ENCODE assay signal across 28 cellular contexts in genomic region chr13:51639171-51639570, GRCh38. TPM values are rescaled to one million over a fixed set of nuclear protein-coding genes. Genes with fewer than 3 reads are reported as not detected.
DNase-seq lines count a peak whose midpoint lies in the region; ATAC-seq and TF ChIP-seq lines count a peak whose summit lies in the region.
"Had no signal": no experiment of that assay in that cellular context is flagged by ENCODE, and none has a peak within 500 bp of the region (broad histone marks: within the 10 kb centered on the region; RNA-seq: fewer than 3 reads in every experiment).

No MANE protein-coding gene starts in this region.

- DNase-seq in SK-N-SH (no peak), endodermal cell (no peak), mesenchymal stem cell (no peak), hepatic stellate cell (ENCODE audit: low spot score) (no peak), H4 (ENCODE audit: low spot score) (no peak), COLO668 (lab: John Stamatoyannopoulos, UW; ENCODE audit: unreplicated experiment) (no peak)
- DNase-seq in stimulated activated naive CD4-positive, alpha-beta T cell treated with Interleukin-2 at 50 U/mL for 16 hours (lab: John Stamatoyannopoulos, UW), result no peak
- DNase-seq: activated CD8-positive, alpha-beta T cell treated with anti-CD3 and anti-CD28 coated beads, Interleukin-2, amount 10 ng/mL, durations not matched to agents 7 days and 5 days; activated gamma-delta T cell treated with Interleukin-2 at 50 U/mL for 16 hours; CD8-positive, alpha-beta memory T cell; colonic mucosa; head of caudate nucleus; immature natural killer cell; left ventricle myocardium inferior; NCI-H2107; NCI-H524; nephron progenitor cell; stimulated activated CD4-positive, alpha-beta T cell treated with anti-CD3 and anti-CD28 coated beads, Interleukin-2, amount 100 ng/mL, for 24 hours; T1000 had no signal

- no peak overlapping the region for H3K18ac ChIP-seq in mesenchymal stem cell (ENCODE audit: low read depth in 1 of 2, low read length in 2 of 2)

- H2AFZ ChIP-seq in SK-N-SH (ENCODE audit: low read depth) (no peak overlapping the region), mesenchymal stem cell (ENCODE audit: low read depth, low read length) (no peak overlapping the region)

- no peak for ATAC-seq in SK-N-SH treated with all-trans-retinoic acid at 6 μM for 48 hours
- ATAC-seq: activated CD4-positive, CD25-positive, alpha-beta regulatory T cell treated with anti-CD3 and anti-CD28 coated beads, Interleukin-2, amount 50 U/mL, for 24 hours; activated CD8-positive, alpha-beta T cell treated with anti-CD3 and anti-CD28 coated beads, Interleukin-2, amount 10 ng/mL, durations not matched to agents 7 days and 5 days; stimulated activated memory B cell treated with anti-CD40 and anti-IgM and Interleukin-4, amounts not matched to agents 10 μg/mL and 1 μg/mL and 100 μg/mL, for 72 hours had no signal

- no peak overlapping the region for H2BK12ac ChIP-seq in mesenchymal stem cell (ENCODE audit: low read length in 2 of 2)

- no peak overlapping the region for H3K14ac ChIP-seq in mesenchymal stem cell (ENCODE audit: low read length in 2 of 2)

- WGBS in SK-N-SH (ENCODE audit: low lambda C conversion rate), result 68% methylated on average over 1 of the region's 1 CpG
- WGBS in endodermal cell (ENCODE audit: insufficient coverage in 1 of 2, insufficient read length in 1 of 2), 2 experiments, result no CpG with 5 or more reads among the region's 1 CpG
- no CpG with 5 or more reads among the region's 1 CpG for WGBS in mesenchymal stem cell

- no peak for TF ChIP-seq RAD21 in SK-N-SH (IDR thresholded peaks at IDR 0.05; ENCODE audit: low read length)

- peaks cover 5% of the 10 kb centered on the region for H3K36me3 Mint-ChIP-seq in endodermal cell (ENCODE audit: low read depth)

- H3K27me3 ChIP-seq in SK-N-SH (ENCODE audit: insufficient read depth) (no peaks in the 10 kb centered on the region), endodermal cell (ENCODE audit: control insufficient read depth, insufficient read depth, low read length, poor library complexity, severe bottlenecking) (no peaks in the 10 kb centered on the region), mesenchymal stem cell (ENCODE audit: control insufficient read depth in 1 of 2, insufficient read depth in 1 of 2, low read length in 2 of 2) (no peaks in the 10 kb centered on the region)
- H3K27me3 ChIP-seq: breast epithelium, colonic mucosa had no signal

- no peak overlapping the region for H2BK15ac ChIP-seq in mesenchymal stem cell (ENCODE audit: low read depth, poor library complexity, severe bottlenecking)

- H3K79me1 ChIP-seq in mesenchymal stem cell (replicated peaks; ENCODE audit: low read length, poor library complexity, severe bottlenecking), result peaks cover 13% of the 10 kb centered on the region

- H3K27me3 Mint-ChIP-seq in endodermal cell (ENCODE audit: insufficient read depth), result no peaks in the 10 kb centered on the region
- H3K27me3 Mint-ChIP-seq: IgD-negative memory B cell; stimulated activated memory B cell treated with anti-CD40 and anti-IgM and Interleukin-4, amounts not matched to agents 10 μg/mL and 1 μg/mL and 100 μg/mL, for 72 hours had no signal

- peak overlapping the region in 1 of 2 experiments; percentile 35; a peak in 2 of 4 replicates for H3K27ac ChIP-seq in SK-N-SH (ENCODE audit: low read depth in 2 of 2, low read length in 1 of 2)
- peak overlapping the region; percentile 81 for H3K27ac ChIP-seq in endodermal cell (ENCODE audit: low read depth, low read length)
- H3K27ac ChIP-seq in mesenchymal stem cell (ENCODE audit: low read length, poor library complexity, severe bottlenecking), result no peak overlapping the region
- H3K27ac ChIP-seq: 22Rv1, breast epithelium, colonic mucosa, HL-60, left ventricle myocardium inferior, prostate gland, skin epidermis had no signal

- no peak overlapping the region for H3K4ac ChIP-seq in mesenchymal stem cell (ENCODE audit: low read depth in 1 of 2, low read length in 2 of 2)

- H3K9me2 ChIP-seq in SK-N-SH, result no peaks in the 10 kb centered on the region

- no peak overlapping the region for H2AK5ac ChIP-seq in mesenchymal stem cell (ENCODE audit: low read length, severe bottlenecking)

- peaks cover 79% of the 10 kb centered on the region for H3K79me2 ChIP-seq in SK-N-SH (ENCODE audit: insufficient read depth)

- H3K4me3 ChIP-seq in SK-N-SH (ENCODE audit: low read depth in 2 of 2, low read length in 1 of 2) (no peak overlapping the region; a peak in 1 of 4 replicates), endodermal cell (ENCODE audit: low read length) (no peak overlapping the region), mesenchymal stem cell (ENCODE audit: insufficient read depth in 1 of 2, low read depth in 1 of 2, low read length in 2 of 2) (no peak overlapping the region)
- H3K4me3 ChIP-seq: breast epithelium, colonic mucosa, left ventricle myocardium inferior, prostate gland, skin epidermis had no signal

- no peak overlapping the region for H4K91ac ChIP-seq in mesenchymal stem cell (ENCODE audit: low read length)

- H3K4me2 ChIP-seq in SK-N-SH (peak overlapping the region; percentile 21; the same call in 1 of the 2 replicates), mesenchymal stem cell (ENCODE audit: low read length, poor library complexity, severe bottlenecking) (no peak overlapping the region)

- H3K27ac Mint-ChIP-seq in endodermal cell, result no peak overlapping the region
- H3K27ac Mint-ChIP-seq: activated CD8-positive, alpha-beta T cell treated with anti-CD3 and anti-CD28 coated beads, Interleukin-2, amount 10 ng/mL, durations not matched to agents 7 days and 5 days; IgD-negative memory B cell; nephron progenitor cell; stimulated activated memory B cell treated with anti-CD40 and anti-IgM and Interleukin-4, amounts not matched to agents 10 μg/mL and 1 μg/mL and 100 μg/mL, for 72 hours had no signal

- no peak overlapping the region for H3K23ac ChIP-seq in mesenchymal stem cell (ENCODE audit: low read length in 2 of 2)

- H3K36me3 ChIP-seq in SK-N-SH (replicated peaks in 1 of 2; ENCODE audit: control insufficient read depth in 1 of 2, insufficient read depth in 2 of 2, low read length in 1 of 2) (no peaks in the 10 kb centered on the region), endodermal cell (ENCODE audit: control insufficient read depth, insufficient read depth, low read length) (no peaks in the 10 kb centered on the region), mesenchymal stem cell (ENCODE audit: control insufficient read depth in 1 of 2, insufficient read depth in 2 of 2, low read depth in 1 of 2, low read length in 2 of 2) (no peaks in the 10 kb centered on the region)
- H3K36me3 ChIP-seq: breast epithelium, colonic mucosa, left ventricle myocardium inferior, prostate gland had no signal

- H3K9me3 ChIP-seq in SK-N-SH (no peaks in the 10 kb centered on the region), endodermal cell (ENCODE audit: control insufficient read depth, low read length) (no peaks in the 10 kb centered on the region), mesenchymal stem cell (ENCODE audit: control insufficient read depth, low read length) (no peaks in the 10 kb centered on the region)
- H3K9me3 ChIP-seq: breast epithelium, colonic mucosa, left ventricle myocardium inferior, prostate gland had no signal

- CTCF ChIA-PET in SK-N-SH (lab: Yijun Ruan, JAX), result interaction anchor here (1.1 to 1.2 kb wide), 2 partner anchors 20 to 159 kb away, joined by 3 read pairs; no protein-coding TSS in a partner anchor

- H3F3A ChIP-seq in SK-N-SH (replicated peaks; ENCODE audit: insufficient read depth), result peaks cover 23% of the 10 kb centered on the region

- no peak overlapping the region for H2BK120ac ChIP-seq in mesenchymal stem cell (ENCODE audit: low read depth, low read length)

- H3K4me1 Mint-ChIP-seq in endodermal cell, result peaks cover 42% of the 10 kb centered on the region

- POLR2A ChIA-PET in SK-N-SH (lab: Yijun Ruan, JAX), result no interaction called here

- no peak overlapping the region for H2BK5ac ChIP-seq in mesenchymal stem cell (ENCODE audit: low read depth, low read length, poor library complexity, severe bottlenecking)

- H4K20me1 ChIP-seq in SK-N-SH (ENCODE audit: insufficient read depth), result peaks cover 9% of the 10 kb centered on the region; the same call in 1 of the 2 replicates

- H3K4me3 Mint-ChIP-seq in endodermal cell, result no peak overlapping the region
- H3K4me3 Mint-ChIP-seq: activated CD8-positive, alpha-beta T cell treated with anti-CD3 and anti-CD28 coated beads, Interleukin-2, amount 10 ng/mL, durations not matched to agents 7 days and 5 days; CD8-positive, alpha-beta memory T cell; IgD-negative memory B cell; immature natural killer cell; nephron progenitor cell; stimulated activated memory B cell treated with anti-CD40 and anti-IgM and Interleukin-4, amounts not matched to agents 10 μg/mL and 1 μg/mL and 100 μg/mL, for 72 hours had no signal

- H4K8ac ChIP-seq in mesenchymal stem cell (ENCODE audit: low read length), result no peak overlapping the region

- no peak overlapping the region for H3K9ac ChIP-seq in SK-N-SH
- no peak overlapping the region for H3K9ac ChIP-seq in endodermal cell (ENCODE audit: extremely low read depth, low read length, poor library complexity, severe bottlenecking)
- peak overlapping the region; percentile 50 for H3K9ac ChIP-seq in mesenchymal stem cell (ENCODE audit: low read length)

- TF ChIP-seq CTCF in SK-N-SH (IDR thresholded peaks at IDR 0.05), result no peak
- no peak for TF ChIP-seq CTCF in endodermal cell (conservative IDR thresholded peaks at IDR 0.05)

- TF ChIP-seq EP300 in SK-N-SH (IDR thresholded peaks at IDR 0.05; ENCODE audit: borderline replicate concordance in 1 of 2, low read depth in 1 of 2, low read length in 1 of 2), result no peak

- H3K4me1 ChIP-seq in SK-N-SH (ENCODE audit: control insufficient read depth in 1 of 2, insufficient read depth in 2 of 2, low read depth in 1 of 2, low read length in 1 of 2) (peaks cover 25 to 58% of the 10 kb centered on the region in 2 experiments), endodermal cell (ENCODE audit: control insufficient read depth, insufficient read depth, low read length) (no peaks in the 10 kb centered on the region), mesenchymal stem cell (ENCODE audit: control insufficient read depth, insufficient read depth, low read depth, low read length) (peaks cover 9% of the 10 kb centered on the region)
- H3K4me1 ChIP-seq: colonic mucosa had no signal

- peaks cover 2% of the 10 kb centered on the region for H3K9me3 Mint-ChIP-seq in endodermal cell
- H3K9me3 Mint-ChIP-seq: CD8-positive, alpha-beta memory T cell; IgD-negative memory B cell; immature natural killer cell; stimulated activated memory B cell treated with anti-CD40 and anti-IgM and Interleukin-4, amounts not matched to agents 10 μg/mL and 1 μg/mL and 100 μg/mL, for 72 hours had no signal

TF ChIP-seq in SK-N-SH, 30 proteins besides CTCF, POLR2A, EP300 and RAD21 (continues in another document):
- no peak for TF ChIP-seq TCF12 (IDR thresholded peaks at IDR 0.05)

TF ChIP-seq in SK-N-SH treated with all-trans-retinoic acid at 6 μM for 48 hours, 23 proteins besides CTCF, POLR2A, EP300 and RAD21 (continues in another document):
- TF ChIP-seq ZC3H10 (CRISPR knock-in tag; IDR thresholded peaks at IDR 0.05), result no peak

RNA-seq across cellular contexts. Expression of gene WDFY2, which starts 54.9 kb away (rescaled TPM):
- polyA plus RNA-seq in SK-N-SH (2012; rRNA removed), result 4.1 and 5.4 TPM in 2 replicates
- polyA plus RNA-seq in SK-N-SH (2012; cell fraction: cytosol; rRNA removed), result 2.6 and 2.9 TPM in 2 replicates
- polyA plus RNA-seq in SK-N-SH (2012; cell fraction: nucleus; rRNA removed), result 15.1 and 20.4 TPM in 2 replicates
- 10 to 100 TPM; 20.6 to 28.0 TPM for total RNA-seq in endodermal cell
- 20.6 TPM for polyA plus RNA-seq in endodermal cell (2013, experiment 1 of 2)
- polyA plus RNA-seq in endodermal cell (2013, experiment 2 of 2), result 15.5 TPM
- 6.2 TPM for polyA plus RNA-seq in mesenchymal stem cell (2013, experiment 1 of 2)
- polyA plus RNA-seq in mesenchymal stem cell (2013, experiment 2 of 2), result 6.5 TPM
- total RNA-seq in H4 (2014; rRNA removed; shearing (Covaris generic)), result 0.68 and 1.3 TPM in 2 replicates
